Comparison of ENCODE assay signal across 1 cellular context in genomic region chr17:67378444-67379250, GRCh38.
TF ChIP-seq lines count a peak whose summit lies in the region.

No MANE protein-coding gene starts in this region.

TF ChIP-seq in GM23338, 12 proteins besides CTCF, POLR2A, EP300 and RAD21 (continued from another document):
- TF ChIP-seq ZNF462 (CRISPR knock-in tag; IDR thresholded peaks at IDR 0.05) (no peak), STAT1 (IDR thresholded peaks at IDR 0.05; ENCODE audit: unreplicated experiment) (no peak), POLR2AphosphoS5 (IDR thresholded peaks at IDR 0.05; ENCODE audit: low read depth) (peak; percentile 66)
